Comparison of ENCODE assay signal across 1 cellular context in the genomic region with DNA sequence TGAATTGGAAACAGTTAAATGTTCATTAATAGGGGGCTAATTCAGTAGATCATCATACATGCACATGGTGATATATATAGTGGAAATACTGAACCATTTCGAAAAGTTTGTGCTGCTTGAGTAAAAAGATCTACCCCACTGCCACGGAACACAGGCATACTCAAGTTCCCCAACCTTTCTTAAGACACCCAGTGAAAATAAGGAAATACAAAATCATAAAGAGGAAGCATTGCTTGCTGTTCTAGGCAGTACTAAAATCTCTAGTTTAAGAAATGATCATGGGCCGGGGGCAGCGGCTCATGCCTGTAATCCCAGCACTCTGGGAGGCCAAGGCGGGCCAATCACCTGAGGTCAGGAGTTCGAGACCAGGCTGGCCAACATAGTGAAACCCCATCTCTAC.
TF ChIP-seq lines count a peak whose summit lies in the region.

No MANE protein-coding gene starts in this region.

TF ChIP-seq in HepG2, 621 proteins besides CTCF, POLR2A, EP300 and RAD21 (continued from another document):
- TF ChIP-seq CREBL2 (CRISPR knock-in tag; IDR thresholded peaks at IDR 0.05; ENCODE audit: borderline replicate concordance) (no peak), SPEN (CRISPR knock-in tag; IDR thresholded peaks at IDR 0.05; ENCODE audit: low read depth) (no peak), GTF3A (CRISPR knock-in tag; conservative IDR thresholded peaks at IDR 0.05) (no peak), CEBPZ (IDR thresholded peaks at IDR 0.05; ENCODE audit: low read length) (no peak), ZSCAN21 (CRISPR knock-in tag; IDR thresholded peaks at IDR 0.05; ENCODE audit: borderline replicate concordance) (no peak), MAFG (CRISPR knock-in tag; IDR thresholded peaks at IDR 0.05) (no peak), GATAD1 (CRISPR knock-in tag; IDR thresholded peaks at IDR 0.05) (no peak)
- TF ChIP-seq, protein P1, sequence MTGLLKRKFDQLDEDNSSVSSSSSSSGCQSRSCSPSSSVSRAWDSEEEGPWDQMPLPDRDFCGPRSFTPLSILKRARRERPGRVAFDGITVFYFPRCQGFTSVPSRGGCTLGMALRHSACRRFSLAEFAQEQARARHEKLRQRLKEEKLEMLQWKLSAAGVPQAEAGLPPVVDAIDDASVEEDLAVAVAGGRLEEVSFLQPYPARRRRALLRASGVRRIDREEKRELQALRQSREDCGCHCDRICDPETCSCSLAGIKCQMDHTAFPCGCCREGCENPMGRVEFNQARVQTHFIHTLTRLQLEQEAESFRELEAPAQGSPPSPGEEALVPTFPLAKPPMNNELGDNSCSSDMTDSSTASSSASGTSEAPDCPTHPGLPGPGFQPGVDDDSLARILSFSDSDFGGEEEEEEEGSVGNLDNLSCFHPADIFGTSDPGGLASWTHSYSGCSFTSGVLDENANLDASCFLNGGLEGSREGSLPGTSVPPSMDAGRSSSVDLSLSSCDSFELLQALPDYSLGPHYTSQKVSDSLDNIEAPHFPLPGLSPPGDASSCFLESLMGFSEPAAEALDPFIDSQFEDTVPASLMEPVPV (CRISPR knock-in tag; IDR thresholded peaks at IDR 0.05) = no peak
- TF ChIP-seq, protein P2, sequence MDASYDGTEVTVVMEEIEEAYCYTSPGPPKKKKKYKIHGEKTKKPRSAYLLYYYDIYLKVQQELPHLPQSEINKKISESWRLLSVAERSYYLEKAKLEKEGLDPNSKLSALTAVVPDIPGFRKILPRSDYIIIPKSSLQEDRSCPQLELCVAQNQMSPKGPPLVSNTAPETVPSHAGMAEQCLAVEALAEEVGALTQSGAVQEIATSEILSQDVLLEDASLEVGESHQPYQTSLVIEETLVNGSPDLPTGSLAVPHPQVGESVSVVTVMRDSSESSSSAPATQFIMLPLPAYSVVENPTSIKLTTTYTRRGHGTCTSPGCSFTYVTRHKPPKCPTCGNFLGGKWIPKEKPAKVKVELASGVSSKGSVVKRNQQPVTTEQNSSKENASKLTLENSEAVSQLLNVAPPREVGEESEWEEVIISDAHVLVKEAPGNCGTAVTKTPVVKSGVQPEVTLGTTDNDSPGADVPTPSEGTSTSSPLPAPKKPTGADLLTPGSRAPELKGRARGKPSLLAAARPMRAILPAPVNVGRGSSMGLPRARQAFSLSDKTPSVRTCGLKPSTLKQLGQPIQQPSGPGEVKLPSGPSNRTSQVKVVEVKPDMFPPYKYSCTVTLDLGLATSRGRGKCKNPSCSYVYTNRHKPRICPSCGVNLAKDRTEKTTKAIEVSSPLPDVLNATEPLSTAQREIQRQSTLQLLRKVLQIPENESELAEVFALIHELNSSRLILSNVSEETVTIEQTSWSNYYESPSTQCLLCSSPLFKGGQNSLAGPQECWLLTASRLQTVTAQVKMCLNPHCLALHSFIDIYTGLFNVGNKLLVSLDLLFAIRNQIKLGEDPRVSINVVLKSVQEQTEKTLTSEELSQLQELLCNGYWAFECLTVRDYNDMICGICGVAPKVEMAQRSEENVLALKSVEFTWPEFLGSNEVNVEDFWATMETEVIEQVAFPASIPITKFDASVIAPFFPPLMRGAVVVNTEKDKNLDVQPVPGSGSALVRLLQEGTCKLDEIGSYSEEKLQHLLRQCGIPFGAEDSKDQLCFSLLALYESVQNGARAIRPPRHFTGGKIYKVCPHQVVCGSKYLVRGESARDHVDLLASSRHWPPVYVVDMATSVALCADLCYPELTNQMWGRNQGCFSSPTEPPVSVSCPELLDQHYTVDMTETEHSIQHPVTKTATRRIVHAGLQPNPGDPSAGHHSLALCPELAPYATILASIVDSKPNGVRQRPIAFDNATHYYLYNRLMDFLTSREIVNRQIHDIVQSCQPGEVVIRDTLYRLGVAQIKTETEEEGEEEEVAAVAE (CRISPR knock-in tag; IDR thresholded peaks at IDR 0.05; ENCODE audit: borderline replicate concordance) = no peak
